In genomic region chr20:15734054-15734453, GRCh38 we compare ENCODE assay signal across 1 cellular context.
TF ChIP-seq lines count a peak whose summit lies in the region.

No MANE protein-coding gene starts in this region.

TF ChIP-seq in SK-N-SH, 30 proteins besides CTCF, POLR2A, EP300 and RAD21 (continued from another document):
- TF ChIP-seq REST (IDR thresholded peaks at IDR 0.05; ENCODE audit: low read depth, low read length): no peak
